ENCODE assay signal across 1 cellular context in genomic region chr14:100439781-100440180, GRCh38.
TF ChIP-seq lines count a peak whose summit lies in the region.

No MANE protein-coding gene starts in this region.

TF ChIP-seq in HepG2, 621 proteins besides CTCF, POLR2A, EP300 and RAD21 (continued from another document):
- no peak for TF ChIP-seq ZUFSP (CRISPR knock-in tag; IDR thresholded peaks at IDR 0.05; ENCODE audit: borderline replicate concordance)
- no peak for TF ChIP-seq ZNF24 (IDR thresholded peaks at IDR 0.05)
- TF ChIP-seq ZNF513 (CRISPR knock-in tag; conservative IDR thresholded peaks at IDR 0.05): no peak
